In genomic region chr3:7781395-7781794, GRCh38 we compare ENCODE assay signal across 35 cellular contexts.
"Had no signal": no experiment of that assay in that cellular context is flagged by ENCODE, and none has a peak within 500 bp of the region (broad histone marks: within the 10 kb centered on the region; RNA-seq: fewer than 3 reads in every experiment).

No MANE protein-coding gene starts in this region.

- H3K36me3 ChIP-seq: MG63 had no signal

- DNase-seq: Karpas-422, Kasumi-1, KG1, MG63, MM.1S, MV-4-11, NCI-H1048, NCI-H1092, NCI-H1092 treated with DMSO at 0.1 percent for 48 hours, NCI-H1105, NCI-H1105 treated with DMSO at 0.1 percent for 48 hours, NCI-H1417, NCI-H1417 treated with DMSO at 0.1 percent for 48 hours, NCI-H1436, NCI-H1436 treated with DMSO at 0.1 percent for 48 hours, NCI-H146, NCI-H1694, NCI-H1694 treated with DMSO at 0.1 percent for 48 hours, NCI-H187, NCI-H187 treated with DMSO at 0.1 percent for 48 hours, NCI-H1930, NCI-H2029, NCI-H2029 treated with DMSO at 0.1 percent for 48 hours, NCI-H2081, NCI-H2081 treated with DMSO at 0.1 percent for 48 hours, NCI-H2107, NCI-H2171, NCI-H2171 treated with DMSO at 0.1 percent for 48 hours, NCI-H2227 treated with DMSO at 0.1 percent for 48 hours, NCI-H226, NCI-H345, NCI-H446, NCI-H446 treated with DMSO at 0.1 percent for 48 hours, NCI-H510A had no signal

- H3K9me3 ChIP-seq: MG63 had no signal

- H3K27me3 ChIP-seq: MG63 had no signal

- H3K27ac ChIP-seq: KMS-11 had no signal

- H3K4me3 ChIP-seq: MG63 had no signal
